In the genomic region with DNA sequence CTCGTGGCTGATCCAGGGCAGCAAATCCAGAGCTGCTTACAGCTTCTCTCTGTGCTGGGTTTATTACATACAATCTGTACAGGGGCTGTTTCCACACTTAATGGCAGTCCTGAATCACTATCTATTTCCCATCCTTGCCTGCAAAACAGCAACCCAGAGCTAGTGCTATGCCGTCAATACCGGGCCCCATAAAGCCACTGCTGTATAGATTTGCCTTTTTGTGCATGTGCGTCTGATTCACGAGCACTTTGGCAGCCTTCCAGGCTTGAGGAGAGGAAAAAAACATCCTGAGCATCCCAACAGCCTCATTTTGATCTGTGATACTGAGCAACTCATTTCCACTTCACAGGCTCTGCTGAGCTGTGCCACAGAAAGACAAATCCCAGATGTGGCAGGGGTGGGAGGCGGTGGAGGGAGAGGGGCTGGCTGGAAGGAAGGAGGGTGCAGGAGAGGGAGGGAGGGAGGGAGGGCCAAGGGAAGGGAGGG, we compare ENCODE assay signal across 8 cellular contexts.
DNase-seq lines count a peak whose midpoint lies in the region; ATAC-seq, FAIRE-seq and TF ChIP-seq lines count a peak whose summit lies in the region.

No MANE protein-coding gene starts in this region.

- no peaks in the 10 kb centered on the region for H3K79me2 ChIP-seq in HCT116 (ENCODE audit: insufficient read depth, low read length)

- no peaks in the 10 kb centered on the region for H3K36me3 Mint-ChIP-seq in activated T-helper 1 cell treated with anti-CD3 and anti-CD28 coated beads, Interleukin-12 subunit alpha, Interleukin-12 subunit beta, Interleukin-2, Interleukin-4 antibody, amounts not matched to agents 30 ng/mL and 10 ng/mL and 1 ng/mL, durations not matched to agents 14 hours and 24 hours and 36 hours (ENCODE audit: low read depth)

- H3K4me2 ChIP-seq in HCT116 (ENCODE audit: low read length): 0 out of 2 replicates have a peak overlapping the region, but pooled peaks have one; percentile 19

- H3K27ac ChIP-seq in HCT116 (ENCODE audit: low read depth, low read length) (no peak overlapping the region), ovary (peak overlapping the region; percentile 80 to 88)

- BruUV-seq in HCT116 (replicated peaks; lab: Mats Ljungman, UMichigan): no TSS peak

- TF ChIP-seq CTCF in HCT116 (IDR thresholded peaks at IDR 0.05 in 2 of 3, conservative IDR thresholded peaks at IDR 0.05 in 1 of 3; ENCODE audit: borderline replicate concordance in 1 of 3, insufficient read depth in 1 of 3, low read depth in 2 of 3, low read length in 2 of 3): no peak
- TF ChIP-seq CTCF in fibroblast of villous mesenchyme (IDR thresholded peaks at IDR 0.05; ENCODE audit: insufficient read depth, low read depth, low read length): no peak
- TF ChIP-seq CTCF in ovary (IDR thresholded peaks at IDR 0.05): no peak

- no peak for TF ChIP-seq RAD21 in HCT116 (IDR thresholded peaks at IDR 0.05; ENCODE audit: low read depth)

- 4 to 10% (median 7%) methylated on average over 6 of the region's 6 CpGs for WGBS in ovary, 3 donors

- intact Hi-C loops in HCT116 (cut with micrococcal nuclease) (no loop called here), ovary (cut with DNase I) (loop anchor here in 1 of 4 donors (10.0 kb wide), 1 partner anchor 61 kb away; no protein-coding TSS in a partner anchor)
- intact Hi-C loops in activated T-helper 1 cell treated with anti-CD3 and anti-CD28 coated beads, Interleukin-12 subunit alpha, Interleukin-12 subunit beta, Interleukin-2, Interleukin-4 antibody, amounts not matched to agents 30 ng/mL and 10 ng/mL and 1 ng/mL, durations not matched to agents 14 hours and 24 hours and 36 hours (cut with micrococcal nuclease): no loop called here

- H3K4me3 Mint-ChIP-seq in activated T-helper 1 cell treated with anti-CD3 and anti-CD28 coated beads, Interleukin-12 subunit alpha, Interleukin-12 subunit beta, Interleukin-2, Interleukin-4 antibody, amounts not matched to agents 30 ng/mL and 10 ng/mL and 1 ng/mL, durations not matched to agents 14 hours and 24 hours and 36 hours: peak overlapping the region; percentile 1

- POLR2A ChIA-PET in HCT116 (lab: Charles Lee): interaction anchor here (0.6 to 1.2 kb wide), 2 partner anchors 16 to 220 kb away, joined by 3 to 5 read pairs; no protein-coding TSS in a partner anchor

- no peak overlapping the region for H3K9ac ChIP-seq in HCT116 (ENCODE audit: low read length)

- CTCF ChIA-PET in HCT116 (lab: Charles Lee): no interaction called here

- RAD21 ChIA-PET in HCT116 (lab: Charles Lee; ENCODE audit: low non-redundant PET in 1 of 2, low total read pairs in 2 of 2, uncharacterized antibody in 2 of 2, unreplicated experiment in 2 of 2): no interaction called here

- H3K9me3 Mint-ChIP-seq in activated T-helper 1 cell treated with anti-CD3 and anti-CD28 coated beads, Interleukin-12 subunit alpha, Interleukin-12 subunit beta, Interleukin-2, Interleukin-4 antibody, amounts not matched to agents 30 ng/mL and 10 ng/mL and 1 ng/mL, durations not matched to agents 14 hours and 24 hours and 36 hours: no peaks in the 10 kb centered on the region

- H3K4me3 ChIP-seq in HCT116 (replicated peaks in 1 of 2; ENCODE audit: low read depth in 1 of 2, low read length in 2 of 2) (no peak overlapping the region), fibroblast of villous mesenchyme (ENCODE audit: low read depth, low read length) (no peak overlapping the region), ovary (no peak overlapping the region)

- H3K4me1 ChIP-seq in HCT116 (ENCODE audit: control insufficient read depth in 1 of 2, insufficient read depth in 2 of 2, low read length in 2 of 2) (peaks cover 13 to 14% of the 10 kb centered on the region in 2 experiments; a peak in 3 of 4 replicates), ovary (ENCODE audit: insufficient read depth) (peaks cover 25% of the 10 kb centered on the region)

- H3K27ac Mint-ChIP-seq in activated T-helper 1 cell treated with anti-CD3 and anti-CD28 coated beads, Interleukin-12 subunit alpha, Interleukin-12 subunit beta, Interleukin-2, Interleukin-4 antibody, amounts not matched to agents 30 ng/mL and 10 ng/mL and 1 ng/mL, durations not matched to agents 14 hours and 24 hours and 36 hours: peak overlapping the region; percentile 36

- H4K20me1 ChIP-seq in HCT116 (ENCODE audit: insufficient read depth): no peaks in the 10 kb centered on the region

- no peak overlapping the region for H2AFZ ChIP-seq in HCT116 (ENCODE audit: low read depth, low read length, poor library complexity, severe bottlenecking)

- no peak for TF ChIP-seq EP300 in ovary (IDR thresholded peaks at IDR 0.05)

- no peaks in the 10 kb centered on the region for H3K9me2 ChIP-seq in HCT116 (ENCODE audit: insufficient read depth)

- H3K36me3 ChIP-seq in HCT116 (ENCODE audit: control insufficient read depth in 1 of 2, insufficient read depth in 2 of 2, low read length in 2 of 2) (no peaks in the 10 kb centered on the region), ovary (no peaks in the 10 kb centered on the region)

- no peaks in the 10 kb centered on the region for H3K27me3 Mint-ChIP-seq in activated T-helper 1 cell treated with anti-CD3 and anti-CD28 coated beads, Interleukin-12 subunit alpha, Interleukin-12 subunit beta, Interleukin-2, Interleukin-4 antibody, amounts not matched to agents 30 ng/mL and 10 ng/mL and 1 ng/mL, durations not matched to agents 14 hours and 24 hours and 36 hours (ENCODE audit: insufficient read depth)

- peaks cover 43% of the 10 kb centered on the region for H3K4me1 Mint-ChIP-seq in activated T-helper 1 cell treated with anti-CD3 and anti-CD28 coated beads, Interleukin-12 subunit alpha, Interleukin-12 subunit beta, Interleukin-2, Interleukin-4 antibody, amounts not matched to agents 30 ng/mL and 10 ng/mL and 1 ng/mL, durations not matched to agents 14 hours and 24 hours and 36 hours (ENCODE audit: low read depth)

- ATAC-seq in HCT116: peak; percentile 61

- FAIRE-seq in urothelium cell line (lab: Jason Lieb, UNC): no peak

- TF ChIP-seq POLR2A in HCT116 (IDR thresholded peaks at IDR 0.05; ENCODE audit: borderline replicate concordance, extremely low read depth, insufficient read depth, insufficient read length) (no peak), ovary (IDR thresholded peaks at IDR 0.05) (no peak)

- H3K27me3 ChIP-seq in HCT116 (ENCODE audit: insufficient read depth, low read length): no peaks in the 10 kb centered on the region
- no peaks in the 10 kb centered on the region for H3K27me3 ChIP-seq in ovary

- no peak for DNase-seq in HCT116 (ENCODE audit: low read depth, low spot score)
- peak; percentile 89 for DNase-seq in NCI-H510A (lab: John Stamatoyannopoulos, UW)
- DNase-seq in activated T-helper 1 cell treated with anti-CD3 and anti-CD28 coated beads, Interleukin-12 subunit alpha, Interleukin-12 subunit beta, Interleukin-2, Interleukin-4 antibody, amounts not matched to agents 30 ng/mL and 10 ng/mL and 1 ng/mL, durations not matched to agents 14 hours and 24 hours and 36 hours (ENCODE audit: low spot score): no peak
- DNase-seq in fibroblast of villous mesenchyme (ENCODE audit: low read depth): peak; percentile 100
- peak; percentile 79 to 88 (median 86) for DNase-seq in ovary
- DNase-seq in urothelium cell line (ENCODE audit: low spot score): peak; percentile 80
- DNase-seq in D341Med (ENCODE audit: low spot score): no peak
- no peak for DNase-seq in NOMO-1 (lab: John Stamatoyannopoulos, UW; ENCODE audit: unreplicated experiment in 2 of 2)

- H3K9me3 ChIP-seq in HCT116 (ENCODE audit: control insufficient read depth in 1 of 2, insufficient read depth in 1 of 2, low read depth in 1 of 2, low read length in 2 of 2) (no peaks in the 10 kb centered on the region), ovary (no peaks in the 10 kb centered on the region)

TF ChIP-seq in HCT116, 20 proteins besides CTCF, POLR2A, EP300 and RAD21 (continues in another document):
- TF ChIP-seq CEBPB (IDR thresholded peaks at IDR 0.05; ENCODE audit: low read depth) (no peak), ELF1 (IDR thresholded peaks at IDR 0.05; ENCODE audit: borderline replicate concordance, low read depth) (no peak), SRF (IDR thresholded peaks at IDR 0.05; ENCODE audit: low read depth) (no peak), FOSL1 (IDR thresholded peaks at IDR 0.05; ENCODE audit: low read depth) (no peak), ZNF274 (IDR thresholded peaks at IDR 0.05; ENCODE audit: low read depth, low read length) (no peak), ZFX (IDR thresholded peaks at IDR 0.05) (no peak), EZH2phosphoT487 (IDR thresholded peaks at IDR 0.05; ENCODE audit: borderline replicate concordance) (no peak), EGR1 (IDR thresholded peaks at IDR 0.05; ENCODE audit: low read depth) (no peak), POLR2AphosphoS5 (IDR thresholded peaks at IDR 0.05; ENCODE audit: low read depth, low read length) (no peak), ATF3 (IDR thresholded peaks at IDR 0.05) (no peak)
- TF ChIP-seq, protein P1, sequence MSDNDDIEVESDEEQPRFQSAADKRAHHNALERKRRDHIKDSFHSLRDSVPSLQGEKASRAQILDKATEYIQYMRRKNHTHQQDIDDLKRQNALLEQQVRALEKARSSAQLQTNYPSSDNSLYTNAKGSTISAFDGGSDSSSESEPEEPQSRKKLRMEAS (IDR thresholded peaks at IDR 0.05): no peak

Comparison
In these comparisons a context has a peak if more than half of its experiments do, and no peak if none do; other contexts are left out.
1. DNase-seq: peak in NCI-H510A (single experiment), fibroblast of villous mesenchyme (single experiment), ovary (5 of 5) and urothelium cell line (single experiment); none in HCT116 (single experiment), activated T-helper 1 cell treated with anti-CD3 and anti-CD28 coated beads, Interleukin-12 subunit alpha, Interleukin-12 subunit beta, Interleukin-2, Interleukin-4 antibody, amounts not matched to agents 30 ng/mL and 10 ng/mL and 1 ng/mL, durations not matched to agents 14 hours and 24 hours and 36 hours (single experiment), D341Med (single experiment) and NOMO-1 (0 of 2).